Comparison of ENCODE assay signal across 26 cellular contexts in genomic region chr2:151860210-151860609, GRCh38.
"Had no signal": no experiment of that assay in that cellular context is flagged by ENCODE, and none has a peak within 500 bp of the region (broad histone marks: within the 10 kb centered on the region; RNA-seq: fewer than 3 reads in every experiment).

No MANE protein-coding gene starts in this region.

- H3K27ac ChIP-seq: neutrophil, ovary, prostate gland, right atrium auricular region, stomach, suprapubic skin, tibial nerve had no signal

- H3K4me1 Mint-ChIP-seq: activated naive CD8-positive, alpha-beta T cell treated with anti-CD3 and anti-CD28 coated beads, Interleukin-2, amount 10 ng/mL, durations not matched to agents 7 days and 5 days; natural killer cell had no signal

- H3K9me3 ChIP-seq: neutrophil, ovary, prostate gland, right atrium auricular region, stomach, suprapubic skin, tibial nerve had no signal

- H3K27me3 Mint-ChIP-seq: activated naive CD8-positive, alpha-beta T cell treated with anti-CD3 and anti-CD28 coated beads, Interleukin-2, amount 10 ng/mL, durations not matched to agents 7 days and 5 days had no signal

- H3K4me1 ChIP-seq: prostate gland, right atrium auricular region, suprapubic skin, tibial nerve had no signal

- H3K36me3 ChIP-seq: neutrophil, ovary, prostate gland, right atrium auricular region, stomach, suprapubic skin, tibial nerve had no signal

- DNase-seq: activated CD4-positive, alpha-beta T cell treated with anti-CD3 and anti-CD28 coated beads for 4 hours; activated CD4-positive, alpha-beta T cell treated with anti-CD3 and anti-CD28 coated beads, Interleukin-2, amount 50 U/mL, for 48 hours; activated CD4-positive, CD25-positive, alpha-beta regulatory T cell; activated CD8-positive, alpha-beta memory T cell treated with anti-CD3 and anti-CD28 coated beads, Interleukin-2, amount 50 U/mL, for 48 hours; activated naive CD4-positive, alpha-beta T cell treated with anti-CD3 and anti-CD28 coated beads for 36 hours; activated naive CD8-positive, alpha-beta T cell treated with anti-CD3 and anti-CD28 coated beads, Interleukin-2, amount 10 ng/mL, durations not matched to agents 7 days and 5 days; activated T-cell treated with anti-CD3 and anti-CD28 coated beads, Interleukin-2, amount 50 U/mL, for 4 hours; amniotic stem cell; cerebellar nuclear complex; cortex of kidney; erythroblast; glutamatergic neuron; hippocampal formation; left ventricle myocardium superior; midbrain; natural killer cell; ovary; stimulated activated CD4-positive, alpha-beta T cell treated with anti-CD3 and anti-CD28 coated beads, Interleukin-1b, Interleukin-23, amount 100 ng/mL, for 48 hours; stomach; T1000 had no signal

- H3K4me3 ChIP-seq: ovary, prostate gland, right atrium auricular region, stomach, suprapubic skin, tibial nerve had no signal

- H3K4me3 Mint-ChIP-seq: activated naive CD4-positive, alpha-beta T cell treated with anti-CD3 and anti-CD28 coated beads for 36 hours; activated naive CD8-positive, alpha-beta T cell treated with anti-CD3 and anti-CD28 coated beads, Interleukin-2, amount 10 ng/mL, durations not matched to agents 7 days and 5 days; activated T-cell treated with anti-CD3 and anti-CD28 coated beads, Interleukin-2, amount 50 U/mL, for 4 hours; natural killer cell; T-helper 1 cell treated with Interleukin-12 subunit alpha and Interleukin-12 subunit beta and Interleukin-4 antibody, amounts not matched to agents 30 μg/mL and 1 μg/mL, for 36 hours had no signal

- ATAC-seq: activated T-cell treated with anti-CD3 and anti-CD28 coated beads, Interleukin-2, amount 50 U/mL, for 4 hours; left ventricle myocardium superior; natural killer cell had no signal

- H3K27ac Mint-ChIP-seq: activated naive CD4-positive, alpha-beta T cell treated with anti-CD3 and anti-CD28 coated beads for 36 hours; activated naive CD8-positive, alpha-beta T cell treated with anti-CD3 and anti-CD28 coated beads, Interleukin-2, amount 10 ng/mL, durations not matched to agents 7 days and 5 days; natural killer cell; T-helper 1 cell treated with Interleukin-12 subunit alpha and Interleukin-12 subunit beta and Interleukin-4 antibody, amounts not matched to agents 30 μg/mL and 1 μg/mL, for 36 hours had no signal

- H3K9me3 Mint-ChIP-seq: activated naive CD4-positive, alpha-beta T cell treated with anti-CD3 and anti-CD28 coated beads for 36 hours; activated naive CD8-positive, alpha-beta T cell treated with anti-CD3 and anti-CD28 coated beads, Interleukin-2, amount 10 ng/mL, durations not matched to agents 7 days and 5 days; activated T-cell treated with anti-CD3 and anti-CD28 coated beads, Interleukin-2, amount 50 U/mL, for 4 hours; natural killer cell; T-helper 1 cell treated with Interleukin-12 subunit alpha and Interleukin-12 subunit beta and Interleukin-4 antibody, amounts not matched to agents 30 μg/mL and 1 μg/mL, for 36 hours had no signal

- H3K27me3 ChIP-seq: neutrophil, ovary, right atrium auricular region, stomach, suprapubic skin, tibial nerve had no signal
